9 cellular contexts compared by ENCODE assay signal in the genomic region with DNA sequence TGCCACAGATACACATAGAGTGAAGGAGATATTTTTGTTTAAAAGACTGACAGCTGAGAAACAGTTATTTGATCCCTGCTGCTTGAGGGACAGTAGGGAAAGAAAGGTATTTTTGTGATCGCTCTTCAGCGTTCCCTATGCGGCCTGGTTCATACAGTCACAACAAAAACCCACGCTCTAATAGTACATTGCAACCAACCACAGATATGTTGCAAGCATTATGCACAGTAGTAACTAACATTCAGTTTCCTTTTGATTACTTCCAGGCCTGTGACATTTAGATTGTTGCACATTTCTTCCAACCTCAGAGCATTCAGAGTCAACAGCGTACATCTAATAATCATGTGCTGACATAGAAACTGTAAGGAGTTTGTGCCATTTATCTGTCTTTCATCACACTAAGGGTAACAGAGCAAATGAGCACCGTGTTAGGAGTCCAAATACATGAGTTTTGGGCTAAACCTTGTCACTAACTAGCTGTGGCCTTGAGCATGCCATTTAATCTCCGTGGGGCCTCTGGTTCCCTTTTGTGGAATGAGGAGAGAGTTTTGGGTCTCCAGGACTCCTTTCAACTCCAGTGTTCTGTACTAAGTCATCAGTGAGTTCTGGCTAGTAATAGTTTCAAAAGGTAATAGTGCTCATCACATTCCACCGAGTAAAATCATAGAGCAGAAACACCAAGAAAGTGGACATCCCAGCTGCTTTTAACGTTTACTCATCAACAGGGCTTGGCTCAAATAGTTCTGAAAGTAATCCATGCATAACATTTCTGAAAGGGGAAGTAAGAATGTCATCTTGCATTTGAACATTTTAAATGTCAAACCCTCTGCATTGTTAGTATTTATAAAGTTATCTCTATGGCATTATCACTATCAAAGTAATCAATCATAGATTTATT.
A peak's percentile ranks its signal among the peaks of the same experiment; 100 is the strongest.
DNase-seq lines count a peak whose midpoint lies in the region; ATAC-seq lines count a peak whose summit lies in the region.
"Had no signal": no experiment of that assay in that cellular context is flagged by ENCODE, and none has a peak within 500 bp of the region (broad histone marks: within the 10 kb centered on the region; RNA-seq: fewer than 3 reads in every experiment).

No MANE protein-coding gene starts in this region.

- H3K4me1 Mint-ChIP-seq in CD4-positive, CD25-positive, alpha-beta regulatory T cell: no peaks in the 10 kb centered on the region
- H3K4me1 Mint-ChIP-seq in activated CD4-positive, alpha-beta T cell treated with anti-CD3 and anti-CD28 coated beads, Interleukin-2, amount 10 ng/mL, durations not matched to agents 7 days and 5 days: no peaks in the 10 kb centered on the region

- no peaks in the 10 kb centered on the region for H3K36me3 ChIP-seq in CD4-positive, CD25-positive, alpha-beta regulatory T cell (ENCODE audit: control insufficient read depth, insufficient read depth, low read length)
- H3K36me3 ChIP-seq: tibial nerve had no signal

- POLR2A ChIA-PET in activated CD4-positive, alpha-beta T cell treated with anti-CD3 and anti-CD28 coated beads, Interleukin-2, amount 10 ng/mL, durations not matched to agents 7 days and 5 days (lab: Charles Lee): no interaction called here

- peaks cover 0 to 2% (median 0%) of the 10 kb centered on the region in 7 donors for H3K9me3 Mint-ChIP-seq in CD4-positive, CD25-positive, alpha-beta regulatory T cell
- H3K9me3 Mint-ChIP-seq in activated CD4-positive, alpha-beta T cell treated with anti-CD3 and anti-CD28 coated beads, Interleukin-2, amount 10 ng/mL, durations not matched to agents 7 days and 5 days: no peaks in the 10 kb centered on the region

- no peak overlapping the region for H3K27ac Mint-ChIP-seq in CD4-positive, CD25-positive, alpha-beta regulatory T cell
- no peak overlapping the region for H3K27ac Mint-ChIP-seq in activated CD4-positive, alpha-beta T cell treated with anti-CD3 and anti-CD28 coated beads, Interleukin-2, amount 10 ng/mL, durations not matched to agents 7 days and 5 days

- H3K4me3 Mint-ChIP-seq in CD4-positive, CD25-positive, alpha-beta regulatory T cell: no peak overlapping the region
- no peak overlapping the region for H3K4me3 Mint-ChIP-seq in activated CD4-positive, alpha-beta T cell treated with anti-CD3 and anti-CD28 coated beads, Interleukin-2, amount 10 ng/mL, durations not matched to agents 7 days and 5 days

- H3K27me3 Mint-ChIP-seq in CD4-positive, CD25-positive, alpha-beta regulatory T cell: no peaks in the 10 kb centered on the region
- H3K27me3 Mint-ChIP-seq in activated CD4-positive, alpha-beta T cell treated with anti-CD3 and anti-CD28 coated beads, Interleukin-2, amount 10 ng/mL, durations not matched to agents 7 days and 5 days: no peaks in the 10 kb centered on the region

- CTCF ChIA-PET in activated CD4-positive, alpha-beta T cell treated with anti-CD3 and anti-CD28 coated beads, Interleukin-2, amount 10 ng/mL, durations not matched to agents 7 days and 5 days (lab: Charles Lee): no interaction called here

- no peak for DNase-seq in CD4-positive, CD25-positive, alpha-beta regulatory T cell
- DNase-seq in epidermal melanocyte (ENCODE audit: insufficient read length, low spot score) (peak; percentile 19), NCI-H2171 (lab: John Stamatoyannopoulos, UW) (no peak), DMS53 treated with DMSO at 0.1 percent for 48 hours (lab: John Stamatoyannopoulos, UW; ENCODE audit: unreplicated experiment) (no peak), NCI-H1930 (lab: John Stamatoyannopoulos, UW) (no peak)
- no peak for DNase-seq in activated CD4-positive, alpha-beta T cell treated with anti-CD3 and anti-CD28 coated beads, Interleukin-2, amount 10 ng/mL, durations not matched to agents 7 days and 5 days

- no peak overlapping the region for H3K27ac ChIP-seq in CD4-positive, CD25-positive, alpha-beta regulatory T cell (ENCODE audit: insufficient read depth, low read length, poor library complexity, severe bottlenecking)

- H3K4me1 ChIP-seq in CD4-positive, CD25-positive, alpha-beta regulatory T cell (ENCODE audit: control insufficient read depth, insufficient read depth, low read length, poor library complexity, severe bottlenecking): no peaks in the 10 kb centered on the region

- no peak overlapping the region for H3K4me3 ChIP-seq in CD4-positive, CD25-positive, alpha-beta regulatory T cell (ENCODE audit: low read depth, low read length)
- H3K4me3 ChIP-seq: tibial nerve had no signal

- no peaks in the 10 kb centered on the region for H3K27me3 ChIP-seq in CD4-positive, CD25-positive, alpha-beta regulatory T cell (ENCODE audit: control insufficient read depth, insufficient read depth, low read length)
- H3K27me3 ChIP-seq: tibial nerve had no signal

- H3K9me3 ChIP-seq in CD4-positive, CD25-positive, alpha-beta regulatory T cell (ENCODE audit: control insufficient read depth in 2 of 2, low read length in 2 of 2): no peaks in the 10 kb centered on the region
- H3K9me3 ChIP-seq: tibial nerve had no signal

- H3K36me3 Mint-ChIP-seq in CD4-positive, CD25-positive, alpha-beta regulatory T cell: no peaks in the 10 kb centered on the region
- H3K36me3 Mint-ChIP-seq in activated CD4-positive, alpha-beta T cell treated with anti-CD3 and anti-CD28 coated beads, Interleukin-2, amount 10 ng/mL, durations not matched to agents 7 days and 5 days (ENCODE audit: low read depth): no peaks in the 10 kb centered on the region

- ATAC-seq in CD4-positive, CD25-positive, alpha-beta regulatory T cell (ENCODE audit: low read depth in 2 of 2): peak; percentile 13 to 28
- ATAC-seq in GM21367 (IDR thresholded peaks at IDR 0.05; ENCODE audit: unreplicated experiment) (peak; percentile 91), HG03571 (IDR thresholded peaks at IDR 0.05; ENCODE audit: unreplicated experiment) (peak; percentile 87)

Comparison
In these comparisons a context has a peak if more than half of its experiments do, and no peak if none do; other contexts are left out.
1. ATAC-seq: peak in every context shown above with its lines; median percentile 91 in GM21367; 87 in HG03571; 20 in CD4-positive, CD25-positive, alpha-beta regulatory T cell.